8 cellular contexts compared by ENCODE assay signal in genomic region chr5:109407913-109408312, GRCh38.
A peak's percentile ranks its signal among the peaks of the same experiment; 100 is the strongest.
DNase-seq lines count a peak whose midpoint lies in the region; ATAC-seq and TF ChIP-seq lines count a peak whose summit lies in the region.

No MANE protein-coding gene starts in this region.

- H3K27me3 ChIP-seq in HUES48 (ENCODE audit: control insufficient read depth, insufficient read depth, low read length): no peaks in the 10 kb centered on the region

- H3K9ac ChIP-seq in HUES48 (ENCODE audit: low read depth, low read length): no peak overlapping the region

- no peaks in the 10 kb centered on the region for H3K36me3 ChIP-seq in HUES48 (ENCODE audit: control insufficient read depth, insufficient read depth, low read length)

- TF ChIP-seq CTCF in AG04449 (IDR thresholded peaks at IDR 0.05; ENCODE audit: insufficient read depth, low read length, missing control alignments): no peak

- DNase-seq in AG04449 (ENCODE audit: low read depth, low spot score): no peak
- no peak for DNase-seq in activated naive CD8-positive, alpha-beta T cell treated with anti-CD3 and anti-CD28 coated beads, Interleukin-2, amount 50 U/mL, for 24 hours
- DNase-seq in memory B cell (ENCODE audit: low spot score in 2 of 2): no peak
- no peak for DNase-seq in NCI-H146 treated with DMSO at 0.1 percent for 48 hours (lab: John Stamatoyannopoulos, UW; ENCODE audit: unreplicated experiment)
- no peak for DNase-seq in iPS-NIHi7 (ENCODE audit: extremely low spot score)

- no peaks in the 10 kb centered on the region for H3K9me3 ChIP-seq in HUES48 (ENCODE audit: control insufficient read depth, insufficient read depth, low read length)

- H3K36me3 Mint-ChIP-seq in activated naive CD8-positive, alpha-beta T cell treated with anti-CD3 and anti-CD28 coated beads, Interleukin-2, amount 50 U/mL, for 24 hours (ENCODE audit: low read depth): peaks cover 16% of the 10 kb centered on the region
- peaks cover 9% of the 10 kb centered on the region for H3K36me3 Mint-ChIP-seq in memory B cell

- peaks cover 39% of the 10 kb centered on the region for H3K4me1 ChIP-seq in HUES48 (ENCODE audit: control insufficient read depth, insufficient read depth, low read length)

- H3K27me3 Mint-ChIP-seq in activated naive CD8-positive, alpha-beta T cell treated with anti-CD3 and anti-CD28 coated beads, Interleukin-2, amount 50 U/mL, for 24 hours: peaks cover 4% of the 10 kb centered on the region
- no peaks in the 10 kb centered on the region for H3K27me3 Mint-ChIP-seq in memory B cell

- no peaks in the 10 kb centered on the region for H3K9me3 Mint-ChIP-seq in activated naive CD8-positive, alpha-beta T cell treated with anti-CD3 and anti-CD28 coated beads, Interleukin-2, amount 50 U/mL, for 24 hours
- no peaks in the 10 kb centered on the region for H3K9me3 Mint-ChIP-seq in memory B cell

- H3K4me1 Mint-ChIP-seq in activated naive CD8-positive, alpha-beta T cell treated with anti-CD3 and anti-CD28 coated beads, Interleukin-2, amount 50 U/mL, for 24 hours: peaks cover 61% of the 10 kb centered on the region
- peaks cover 27% of the 10 kb centered on the region for H3K4me1 Mint-ChIP-seq in memory B cell

- POLR2A ChIA-PET in AG04449 (lab: Yijun Ruan, JAX): no interaction called here

- H3K4me3 ChIP-seq in AG04449 (ENCODE audit: low read depth, low read length) (peak overlapping the region; percentile 96), HUES48 (ENCODE audit: low read depth, low read length) (peak overlapping the region; percentile 86; the same call in 1 of the 2 replicates)

- no peak overlapping the region for H3K27ac ChIP-seq in HUES48 (ENCODE audit: low read depth, low read length)

- peak overlapping the region; percentile 99 for H3K4me3 Mint-ChIP-seq in activated naive CD8-positive, alpha-beta T cell treated with anti-CD3 and anti-CD28 coated beads, Interleukin-2, amount 50 U/mL, for 24 hours
- peak overlapping the region; percentile 68 for H3K4me3 Mint-ChIP-seq in memory B cell

- H3K27ac Mint-ChIP-seq in activated naive CD8-positive, alpha-beta T cell treated with anti-CD3 and anti-CD28 coated beads, Interleukin-2, amount 50 U/mL, for 24 hours: peak overlapping the region; percentile 100
- peak overlapping the region; percentile 98 for H3K27ac Mint-ChIP-seq in memory B cell

- no peak for ATAC-seq in activated naive CD8-positive, alpha-beta T cell treated with anti-CD3 and anti-CD28 coated beads, Interleukin-2, amount 50 U/mL, for 24 hours
- ATAC-seq in memory B cell (ENCODE audit: low read depth): no peak
- no peak for ATAC-seq in GM18907 (IDR thresholded peaks at IDR 0.05; ENCODE audit: unreplicated experiment)
- no peak for ATAC-seq in HG03432 (IDR thresholded peaks at IDR 0.05; ENCODE audit: unreplicated experiment)

- CTCF ChIA-PET in AG04449 (lab: Yijun Ruan, JAX): no interaction called here
